8 cellular contexts compared by ENCODE assay signal in the genomic region with DNA sequence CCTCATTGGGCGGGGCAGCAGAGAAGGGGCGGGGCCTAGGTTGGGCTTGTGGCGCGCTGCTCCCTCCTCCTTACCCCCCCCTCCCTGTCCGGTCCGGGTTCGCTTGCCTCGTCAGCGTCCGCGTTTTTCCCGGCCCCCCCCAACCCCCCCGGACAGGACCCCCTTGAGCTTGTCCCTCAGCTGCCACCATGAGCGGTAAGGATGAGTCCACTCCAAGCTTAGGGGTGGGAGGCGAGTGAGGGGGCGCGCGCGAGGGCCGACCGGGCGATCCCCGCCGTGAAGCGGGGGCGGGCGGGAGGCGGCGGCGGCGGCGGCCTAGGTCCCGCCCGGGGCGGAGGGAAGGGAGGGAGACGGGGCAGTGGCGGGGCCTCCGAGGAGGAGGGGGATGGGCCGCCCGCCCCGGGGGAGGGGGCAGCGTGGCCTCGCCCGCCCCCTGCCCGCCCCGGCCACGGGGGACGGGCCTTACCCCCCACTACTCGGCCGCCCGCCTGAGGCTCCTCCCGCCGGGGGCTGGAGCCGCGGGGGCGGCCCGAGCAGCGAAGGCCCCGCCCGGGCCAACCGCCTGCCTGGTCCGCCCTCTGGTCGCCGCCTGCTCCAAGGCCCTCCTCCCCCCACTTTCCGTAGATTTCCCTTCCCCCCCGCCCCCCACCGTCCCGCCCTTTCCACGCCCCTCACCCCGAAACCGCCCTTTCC. TPM values are rescaled to one million over a fixed set of nuclear protein-coding genes. Genes with fewer than 3 reads are reported as not detected.
DNase-seq lines count a peak whose midpoint lies in the region; ATAC-seq and TF ChIP-seq lines count a peak whose summit lies in the region.

A gene (plus strand): TSS at position 73 of the 693 bp plus-strand sequence. CDS start 116 bp downstream, at position 189.

- peaks cover 37% of the 10 kb centered on the region for H3K4me1 Mint-ChIP-seq in activated T-cell treated with anti-CD3 and anti-CD28 coated beads, Interleukin-2, amount 50 U/mL, for 4 hours (ENCODE audit: low read depth)

- ATAC-seq in GM21619 (IDR thresholded peaks at IDR 0.05; ENCODE audit: unreplicated experiment): peak; percentile 33
- peak; percentile 48 to 56 for ATAC-seq in activated T-cell treated with anti-CD3 and anti-CD28 coated beads, Interleukin-2, amount 50 U/mL, for 4 hours
- peak; percentile 85 for ATAC-seq in esophagus mucosa

- H3K4me3 ChIP-seq in Peyer's patch: peak within 1 kb of the TSS; percentile 84 to 95 (median 86)
- H3K4me3 ChIP-seq in muscle layer of duodenum (ENCODE audit: low read depth in 1 of 2, low read length in 2 of 2): peak within 1 kb of the TSS; percentile 67 to 77

- H3K27ac ChIP-seq in Peyer's patch (peak within 1 kb of the TSS; percentile 97 to 100 (median 100)), muscle layer of duodenum (ENCODE audit: low read length) (peak within 1 kb of the TSS; percentile 93)

- H3K9me3 Mint-ChIP-seq in activated T-cell treated with anti-CD3 and anti-CD28 coated beads, Interleukin-2, amount 50 U/mL, for 4 hours: no peaks in the 10 kb centered on the region

- no peak for TF ChIP-seq CTCF in Peyer's patch (IDR thresholded peaks at IDR 0.05)

- TF ChIP-seq POLR2A in Peyer's patch (IDR thresholded peaks at IDR 0.05): peak; percentile 42 to 55

- peaks cover 24% of the 10 kb centered on the region for H3K36me3 Mint-ChIP-seq in activated T-cell treated with anti-CD3 and anti-CD28 coated beads, Interleukin-2, amount 50 U/mL, for 4 hours (ENCODE audit: insufficient read depth)

- no peaks in the 10 kb centered on the region for H3K27me3 ChIP-seq in Peyer's patch
- no peaks in the 10 kb centered on the region for H3K27me3 ChIP-seq in muscle layer of duodenum (ENCODE audit: low read depth, low read length)

- H3K4me1 ChIP-seq in Peyer's patch (peaks cover 3 to 50% (median 23%) of the 10 kb centered on the region in 4 donors), muscle layer of duodenum (ENCODE audit: control insufficient read depth in 1 of 2, insufficient read depth in 2 of 2, low read length in 2 of 2) (peaks cover 27 to 45% of the 10 kb centered on the region in 2 donors)

- H3K27me3 Mint-ChIP-seq in activated T-cell treated with anti-CD3 and anti-CD28 coated beads, Interleukin-2, amount 50 U/mL, for 4 hours (ENCODE audit: low read depth): no peaks in the 10 kb centered on the region

- H3K36me3 ChIP-seq in Peyer's patch (peaks cover 0 to 36% (median 0%) of the 10 kb centered on the region in 3 donors), muscle layer of duodenum (ENCODE audit: control insufficient read depth in 1 of 2, insufficient read depth in 2 of 2, low read length in 2 of 2) (peaks cover 20 to 22% of the 10 kb centered on the region in 2 donors)

- in situ Hi-C loops in KBM-7 (cut with MboI; ENCODE audit: low pct_unique_long_range_greater_than_20kb, low sequenced_read_pairs): no loop called here

- H3K4me3 Mint-ChIP-seq in activated T-cell treated with anti-CD3 and anti-CD28 coated beads, Interleukin-2, amount 50 U/mL, for 4 hours: peak within 1 kb of the TSS; percentile 90

- peak; percentile 89 for DNase-seq in D341Med (ENCODE audit: low spot score)
- DNase-seq in KBM-7: peak; percentile 88
- peak; percentile 95 to 99 (median 99) for DNase-seq in Peyer's patch
- DNase-seq in activated T-cell treated with anti-CD3 and anti-CD28 coated beads, Interleukin-2, amount 50 U/mL, for 4 hours: peak; percentile 99
- peak; percentile 78 to 80 for DNase-seq in stimulated activated CD8-positive, alpha-beta memory T cell treated with anti-CD3 and anti-CD28 coated beads, Interleukin-7, amount 100 ng/mL, for 48 hours (ENCODE audit: extremely low read depth in 1 of 2, low read depth in 1 of 2)

- H3K9me3 ChIP-seq in Peyer's patch (no peaks in the 10 kb centered on the region), muscle layer of duodenum (ENCODE audit: control insufficient read depth in 1 of 2, low read length in 2 of 2) (no peaks in the 10 kb centered on the region)

RNA-seq across cellular contexts. Expression of the gene that starts here (rescaled TPM):
- total RNA-seq in Peyer's patch (10 to 100 TPM; 56.1 to 83.4 (median 67.8) TPM), esophagus mucosa (71.0 TPM)
- total RNA-seq in activated T-cell treated with anti-CD3 and anti-CD28 coated beads, Interleukin-2, amount 50 U/mL, for 4 hours: 10 to 100 TPM; 61.9 to 64.6 (median 63.5) TPM

Comparison
In these comparisons a context has a peak if more than half of its experiments do, and no peak if none do; other contexts are left out.
1. Peak in every context shown above with its lines: DNase-seq, ATAC-seq, H3K4me3 ChIP-seq and H3K27ac ChIP-seq.
2. ATAC-seq: peak in every context shown above with its lines; median percentile 85 in esophagus mucosa; 52 in activated T-cell treated with anti-CD3 and anti-CD28 coated beads, Interleukin-2, amount 50 U/mL, for 4 hours; 33 in GM21619.